Comparison of ENCODE assay signal across 8 cellular contexts in genomic region chr11:8963569-8964323, GRCh38. TPM values are rescaled to one million over a fixed set of nuclear protein-coding genes. Genes with fewer than 3 reads are reported as not detected.
DNase-seq lines count a peak whose midpoint lies in the region; ATAC-seq and TF ChIP-seq lines count a peak whose summit lies in the region.

No MANE protein-coding gene starts in this region.

- ATAC-seq in GM19025 (IDR thresholded peaks at IDR 0.05; ENCODE audit: low read depth, unreplicated experiment) (peak; percentile 68), HG03342 (IDR thresholded peaks at IDR 0.05; ENCODE audit: unreplicated experiment) (peak; percentile 64), lung (ENCODE audit: insufficient read depth, low FRiP score) (peak; percentile 76)

- no peaks in the 10 kb centered on the region for H3K27me3 ChIP-seq in lung (ENCODE audit: control insufficient read depth, insufficient read depth)

- no peaks in the 10 kb centered on the region for H3K9me3 ChIP-seq in lung (ENCODE audit: control insufficient read depth in 2 of 2, insufficient read depth in 1 of 2, low read length in 1 of 2)

- WGBS in lung, 2 donors: 2 to 3% methylated on average over 39 of the region's 39 CpGs

- H3K36me3 ChIP-seq in lung (ENCODE audit: control insufficient read depth in 2 of 2, insufficient read depth in 2 of 2, low read length in 2 of 2): no peaks in the 10 kb centered on the region

- DNase-seq in AG10803 (ENCODE audit: low read depth) (no peak), NCI-H345 treated with DMSO at 0.1 percent for 48 hours (lab: John Stamatoyannopoulos, UW; ENCODE audit: unreplicated experiment) (peak; percentile 56), dermis blood vessel endothelial cell (peak; percentile 75), lung (ENCODE audit: low spot score) (peak; percentile 87)
- DNase-seq in activated CD4-positive, alpha-beta T cell treated with anti-CD3 and anti-CD28 coated beads, Interleukin-2, amount 50 U/mL, for 24 hours (ENCODE audit: low read depth in 1 of 2, low spot score in 1 of 2): peak; percentile 62 to 71
- peak; percentile 55 for DNase-seq in stimulated activated CD8-positive, alpha-beta memory T cell treated with anti-CD3 and anti-CD28 coated beads, Interleukin-15, amount 100 ng/mL, for 1 hour (ENCODE audit: low read depth)

- TF ChIP-seq CTCF in AG10803 (conservative IDR thresholded peaks at IDR 0.05; ENCODE audit: low read length) (no peak), lung (IDR thresholded peaks at IDR 0.05; ENCODE audit: control extremely low read depth, extremely low read depth) (no peak)

- H3K4me1 ChIP-seq in lung (ENCODE audit: control insufficient read depth in 2 of 2, insufficient read depth in 2 of 2, low read length in 2 of 2): peaks cover 0 to 15% of the 10 kb centered on the region in 2 donors

- H3K4me3 ChIP-seq in AG10803 (ENCODE audit: low read length) (peak overlapping the region; percentile 87), lung (peak overlapping the region; percentile 86)

- H3K27ac ChIP-seq in lung (ENCODE audit: low read depth in 1 of 2, low read length in 1 of 2): peak overlapping the region; percentile 92 to 95

RNA-seq across cellular contexts. Expression of gene TMEM9B, which starts 0.5 kb away (rescaled TPM):
- 33.2 and 41.9 TPM in 2 replicates for total RNA-seq in dermis blood vessel endothelial cell
- 10 to 100 TPM; 41.1 to 48.3 TPM for total RNA-seq in lung
- polyA plus RNA-seq in lung: 10 to 100 TPM; 35.3 to 55.9 TPM

RNA-seq across cellular contexts. Expression of gene ASCL3, which starts 20.9 kb away (rescaled TPM):
- total RNA-seq in dermis blood vessel endothelial cell (not detected in 2 replicates), lung (not detected)
- not detected for polyA plus RNA-seq in lung

RNA-seq across cellular contexts. Expression of gene C11orf16, which starts 31.0 kb away (rescaled TPM):
- not detected in 2 replicates for total RNA-seq in dermis blood vessel endothelial cell
- total RNA-seq in lung: 10 to 100 TPM in 1 of 2 donors, 1 to 10 TPM in 1; 8.4 to 14.0 TPM
- polyA plus RNA-seq in lung: 1 to 10 TPM; 1.9 to 3.1 TPM

RNA-seq across cellular contexts. Expression of gene NRIP3, which starts 40.1 kb away (rescaled TPM):
- 1.2 and 2.0 TPM in 2 replicates for total RNA-seq in dermis blood vessel endothelial cell
- 1 to 10 TPM; 1.9 to 2.2 TPM for total RNA-seq in lung
- 1 to 10 TPM in 1 of 2 donors, under 1 TPM in 1; 0.28 to 2.0 TPM for polyA plus RNA-seq in lung

RNA-seq across cellular contexts. Expression of gene AKIP1, which starts 52.8 kb away (rescaled TPM):
- total RNA-seq in dermis blood vessel endothelial cell (26.5 and 32.6 TPM in 2 replicates), lung (10 to 100 TPM; 18.2 to 27.2 TPM)
- polyA plus RNA-seq in lung: 10 to 100 TPM; 15.6 to 18.1 TPM
